In genomic region chr11:84763931-84764330, GRCh38 we compare ENCODE assay signal across 4 cellular contexts.
"Had no signal": no experiment of that assay in that cellular context is flagged by ENCODE, and none has a peak within 500 bp of the region (broad histone marks: within the 10 kb centered on the region; RNA-seq: fewer than 3 reads in every experiment).

No MANE protein-coding gene starts in this region.

- ATAC-seq: GM23338 had no signal

- DNase-seq: H9, HCEC 1CT, IMR-90 had no signal

- H3K4me3 ChIP-seq: GM23338 had no signal
